ENCODE assay signal across 8 cellular contexts in the genomic region with DNA sequence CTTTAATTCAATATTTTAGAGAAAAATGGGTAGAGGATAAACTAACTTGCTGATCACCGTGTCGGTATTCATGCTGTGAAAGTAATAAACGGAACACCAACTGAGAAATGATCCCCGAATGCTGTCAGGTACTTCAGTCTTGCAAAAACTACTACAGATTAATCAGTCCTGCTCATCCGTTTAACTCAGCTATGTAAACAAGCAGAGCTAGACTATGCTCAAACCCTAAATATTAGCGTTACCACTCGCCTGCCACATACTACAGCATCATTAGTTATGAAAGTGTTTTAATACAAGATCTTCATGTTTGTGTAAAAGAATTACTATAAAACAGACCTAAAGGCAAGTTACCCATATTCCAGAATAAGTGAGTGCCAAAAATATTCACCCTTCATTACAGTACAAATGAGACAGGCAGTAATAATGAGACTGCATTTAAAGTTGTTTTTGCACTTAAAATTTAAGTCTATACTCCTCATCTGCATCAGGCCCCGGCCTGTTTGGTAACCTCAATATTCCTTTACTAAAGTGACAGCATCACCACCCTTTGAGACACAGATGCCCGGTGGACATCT. TPM values are rescaled to one million over a fixed set of nuclear protein-coding genes. Genes with fewer than 3 reads are reported as not detected.
DNase-seq lines count a peak whose midpoint lies in the region; ATAC-seq and TF ChIP-seq lines count a peak whose summit lies in the region.

No MANE protein-coding gene starts in this region.

- TF ChIP-seq CTCF in Panc1 (IDR thresholded peaks at IDR 0.05) (no peak), fibroblast of lung (conservative IDR thresholded peaks at IDR 0.05 in 1 of 2, IDR thresholded peaks at IDR 0.05 in 1 of 2; ENCODE audit: low read depth in 1 of 2, low read length in 2 of 2) (no peak), retinal pigment epithelial cell (conservative IDR thresholded peaks at IDR 0.05; ENCODE audit: low read depth, low read length) (no peak)

- CTCF ChIA-PET in Panc1 (lab: Charles Lee): interaction anchor here (0.6 to 1.1 kb wide), 4 partner anchors 7 to 163 kb away, joined by 3 to 5 read pairs (median 5); no protein-coding TSS in a partner anchor

- BruUV-seq in Panc1 (replicated peaks; lab: Mats Ljungman, UMichigan): TSS peak; percentile 52

- H3K36me3 ChIP-seq in Panc1 (ENCODE audit: control insufficient read depth, insufficient read depth, low read length): peaks cover 11% of the 10 kb centered on the region; the same call in 1 of the 2 replicates
- no peaks in the 10 kb centered on the region for H3K36me3 ChIP-seq in fibroblast of lung (ENCODE audit: control insufficient read depth, insufficient read depth, low read length)

- no peak for DNase-seq in Panc1 (ENCODE audit: low read depth, low spot score)
- peak; percentile 28 to 34 for DNase-seq in fibroblast of lung (ENCODE audit: low read depth in 2 of 2)
- DNase-seq in retinal pigment epithelial cell (ENCODE audit: low read depth): no peak

- H4K20me1 ChIP-seq in fibroblast of lung (ENCODE audit: control insufficient read depth, extremely low read depth, insufficient read depth, low read length): no peaks in the 10 kb centered on the region

- ATAC-seq in Panc1 (no peak), HG02970 (IDR thresholded peaks at IDR 0.05; ENCODE audit: low FRiP score, unreplicated experiment) (no peak), GM18511 (IDR thresholded peaks at IDR 0.05; ENCODE audit: unreplicated experiment) (no peak), HG02571 (IDR thresholded peaks at IDR 0.05; ENCODE audit: unreplicated experiment) (no peak), GM19035 (IDR thresholded peaks at IDR 0.05; ENCODE audit: unreplicated experiment) (no peak)

- H2AFZ ChIP-seq in fibroblast of lung (ENCODE audit: low read length): no peak overlapping the region

- POLR2A ChIA-PET in Panc1 (lab: Charles Lee): interaction anchor here (0.5 to 0.6 kb wide), 2 partner anchors 269 to 364 kb away, joined by 3 to 5 read pairs; no protein-coding TSS in a partner anchor

- peak overlapping the region; percentile 66 for H3K4me2 ChIP-seq in fibroblast of lung (ENCODE audit: extremely low read depth, insufficient read depth, low read length)

- H3K9me3 ChIP-seq in Panc1 (ENCODE audit: control insufficient read depth, insufficient read depth, low read depth, low read length): no peaks in the 10 kb centered on the region
- no peaks in the 10 kb centered on the region for H3K9me3 ChIP-seq in fibroblast of lung (ENCODE audit: control insufficient read depth, insufficient read depth, low read depth, low read length)

- H3K27me3 ChIP-seq in Panc1 (ENCODE audit: control insufficient read depth, insufficient read depth, low read length) (no peaks in the 10 kb centered on the region), fibroblast of lung (ENCODE audit: control insufficient read depth, insufficient read depth, low read length) (no peaks in the 10 kb centered on the region)

- H3K27ac ChIP-seq in Panc1 (ENCODE audit: low read length) (peak overlapping the region; percentile 99), fibroblast of lung (ENCODE audit: insufficient read depth, low read length) (peak overlapping the region; percentile 84)

- peaks cover 37% of the 10 kb centered on the region for H3K4me1 ChIP-seq in Panc1 (ENCODE audit: control insufficient read depth, insufficient read depth, low read length)
- peaks cover 25% of the 10 kb centered on the region for H3K4me1 ChIP-seq in fibroblast of lung (ENCODE audit: control insufficient read depth, extremely low read depth, insufficient read depth, low read length)

- in situ Hi-C loops in Panc1 (cut with HindIII; ENCODE audit: low pct_unique_long_range_greater_than_20kb, low sequenced_read_pairs): no loop called here

- intact Hi-C loops in Panc1 (cut with micrococcal nuclease; ENCODE audit: unreplicated experiment): no loop called here

- H3K4me3 ChIP-seq in GM08714 (ENCODE audit: low read length) (peak overlapping the region; percentile 85), Panc1 (ENCODE audit: low read depth in 2 of 2, low read length in 2 of 2) (peak overlapping the region; percentile 77 to 91), fibroblast of lung (replicated peaks in 1 of 4; ENCODE audit: control extremely low read depth in 1 of 4, insufficient read depth in 1 of 4, low read depth in 3 of 4, low read length in 4 of 4) (peak overlapping the region; percentile 73 to 99 (median 84)), retinal pigment epithelial cell (ENCODE audit: low read length) (peak overlapping the region; percentile 94)

- H3K79me2 ChIP-seq in fibroblast of lung (ENCODE audit: control insufficient read depth, insufficient read depth, low read length): peaks cover 43% of the 10 kb centered on the region

- peak overlapping the region; percentile 75 for H3K9ac ChIP-seq in fibroblast of lung (ENCODE audit: insufficient read depth, low read length)

RNA-seq across cellular contexts. Expression of gene DNMBP, which starts 1.0 kb away (rescaled TPM):
- 39.3 TPM for total RNA-seq in Panc1 (2021; ENCODE audit: unreplicated experiment)
- polyA plus RNA-seq in Panc1 (2012; ENCODE audit: insufficient read length): 21.7 TPM
- 5.9 and 12.9 TPM in 2 replicates for total RNA-seq in fibroblast of lung
- polyA plus RNA-seq in fibroblast of lung: 17.6 and 21.2 TPM in 2 replicates
- polyA plus RNA-seq in fibroblast of lung (2012): 11.3 and 15.0 TPM in 2 replicates
- 13.8 and 16.1 TPM in 2 replicates for polyA minus RNA-seq in fibroblast of lung (ENCODE audit: low replicate concordance)

Comparison
In these comparisons a context has a peak if more than half of its experiments do, and no peak if none do; other contexts are left out.
1. DNase-seq: peak in fibroblast of lung (2 of 2); none in Panc1 (single experiment) and retinal pigment epithelial cell (single experiment).
2. Peak in every context shown above with its lines, with median percentiles within 50 percentile points of each other: H3K4me3 ChIP-seq.